Comparison of ENCODE assay signal across 22 cellular contexts in genomic region chr5:165143727-165144210, GRCh38.
A peak's percentile ranks its signal among the peaks of the same experiment; 100 is the strongest.
DNase-seq lines count a peak whose midpoint lies in the region; FAIRE-seq and TF ChIP-seq lines count a peak whose summit lies in the region.
"Had no signal": no experiment of that assay in that cellular context is flagged by ENCODE, and none has a peak within 500 bp of the region (broad histone marks: within the 10 kb centered on the region; RNA-seq: fewer than 3 reads in every experiment).

No MANE protein-coding gene starts in this region.

- H4K20me1 ChIP-seq in H9 (ENCODE audit: control insufficient read depth, insufficient read depth, insufficient read length), result no peaks in the 10 kb centered on the region
- no peaks in the 10 kb centered on the region for H4K20me1 ChIP-seq in H1 (replicated peaks in 1 of 2; ENCODE audit: control insufficient read depth in 1 of 2, insufficient read depth in 2 of 2, low read length in 2 of 2)

- POLR2A ChIA-PET in H1 (lab: Charles Lee; ENCODE audit: partially characterized antibody), result no interaction called here

- DNase-seq in H9, result no peak
- peak; percentile 70 for DNase-seq in OCI-M2 (lab: John Stamatoyannopoulos, UW; ENCODE audit: unreplicated experiment)
- no peak for DNase-seq in H1 (ENCODE audit: low read depth in 1 of 2, low spot score in 2 of 2)
- DNase-seq in NCI-H69 (lab: John Stamatoyannopoulos, UW), result no peak
- DNase-seq in activated CD4-positive, alpha-beta T cell treated with anti-CD3 and anti-CD28 coated beads, Interleukin-2, amount 50 U/mL, for 48 hours, result no peak
- DNase-seq in suprapubic skin (ENCODE audit: low spot score in 2 of 2), result no peak
- no peak for DNase-seq in medulla oblongata (ENCODE audit: extremely low spot score)
- DNase-seq: activated CD4-positive, alpha-beta T cell treated with anti-CD3 and anti-CD28 coated beads, Interleukin-2, amount 50 U/mL, for 4 hours; activated gamma-delta T cell; CD4-positive, alpha-beta memory T cell; DMS79; HFFc6; left lung; NCI-H1105; NCI-H2107; pancreas; PC-9; stimulated activated naive CD4-positive, alpha-beta T cell; tibial artery had no signal

- H3K27me3 ChIP-seq in H9 (ENCODE audit: insufficient read depth, low read length) (no peaks in the 10 kb centered on the region), H1 (replicated peaks in 1 of 4; ENCODE audit: control insufficient read depth in 3 of 4, extremely low read depth in 1 of 4, insufficient read depth in 3 of 4, low read length in 3 of 4) (no peaks in the 10 kb centered on the region), suprapubic skin (no peaks in the 10 kb centered on the region)
- H3K27me3 ChIP-seq: left lung, pancreas, tibial artery had no signal

- no peak overlapping the region for H3K4me3 Mint-ChIP-seq in H9
- peak overlapping the region in 1 of 3 experiments; percentile 1 for H3K4me3 Mint-ChIP-seq in nephron
- H3K4me3 Mint-ChIP-seq: CD4-positive, alpha-beta memory T cell; HFFc6 had no signal

- H4K5ac ChIP-seq in H9 (ENCODE audit: insufficient read length, low read depth, low read length) (no peak overlapping the region), H1 (ENCODE audit: insufficient read length, low read depth, low read length) (no peak overlapping the region)

- H2AK5ac ChIP-seq in H9 (ENCODE audit: insufficient read length, low read length), result no peak overlapping the region
- H2AK5ac ChIP-seq in H1 (ENCODE audit: low read depth, low read length), result no peak overlapping the region

- H3K14ac ChIP-seq in H9 (ENCODE audit: insufficient read depth, low read length) (peak overlapping the region; percentile 68; the same call in 1 of the 2 replicates), H1 (ENCODE audit: insufficient read length) (no peak overlapping the region)

- H3K23ac ChIP-seq in H9 (ENCODE audit: insufficient read length, low read depth, low read length), result no peak overlapping the region
- no peak overlapping the region for H3K23ac ChIP-seq in H1 (ENCODE audit: insufficient read length)

- H3K79me1 ChIP-seq in H9 (ENCODE audit: insufficient read depth, low read depth, low read length, poor library complexity, severe bottlenecking), result no peaks in the 10 kb centered on the region
- H3K79me1 ChIP-seq in H1 (ENCODE audit: low read depth, low read length), result no peaks in the 10 kb centered on the region

- no peaks in the 10 kb centered on the region for H3K27me3 Mint-ChIP-seq in H9 (ENCODE audit: low read depth)
- no peaks in the 10 kb centered on the region for H3K27me3 Mint-ChIP-seq in nephron (ENCODE audit: low read depth)
- H3K27me3 Mint-ChIP-seq: CD4-positive, alpha-beta memory T cell had no signal

- H3K27ac ChIP-seq in H9 (ENCODE audit: insufficient read length, low read depth, low read length) (no peak overlapping the region), H1 (ENCODE audit: low read depth, low read length) (no peak overlapping the region), suprapubic skin (no peak overlapping the region)
- H3K27ac ChIP-seq: left lung, pancreas, PC-9, tibial artery, VCaP had no signal

- H2BK15ac ChIP-seq in H9 (ENCODE audit: low read depth, low read length) (no peak overlapping the region; the same call in 1 of the 2 replicates), H1 (ENCODE audit: low read length) (no peak overlapping the region)

- H3K79me2 ChIP-seq in H9 (ENCODE audit: insufficient read depth, low read length), result no peaks in the 10 kb centered on the region
- H3K79me2 ChIP-seq in H1 (ENCODE audit: control insufficient read depth in 1 of 2, insufficient read depth in 2 of 2, low read length in 2 of 2), result no peaks in the 10 kb centered on the region

- H3K4me1 Mint-ChIP-seq in H9 (peaks cover 26 to 33% of the 10 kb centered on the region in 2 experiments), nephron (peaks cover 24% of the 10 kb centered on the region)
- H3K4me1 Mint-ChIP-seq: CD4-positive, alpha-beta memory T cell had no signal

- H3K23me2 ChIP-seq in H9 (ENCODE audit: insufficient read length, low read depth, low read length, poor library complexity, severe bottlenecking) (no peaks in the 10 kb centered on the region), H1 (ENCODE audit: low read depth, low read length) (no peaks in the 10 kb centered on the region)

- H3K4ac ChIP-seq in H9 (ENCODE audit: low read depth, low read length), result no peak overlapping the region
- H3K4ac ChIP-seq in H1 (replicated peaks; ENCODE audit: insufficient read length, low read depth, low read length), result no peak overlapping the region

- no peak overlapping the region for H3K9ac ChIP-seq in H9 (ENCODE audit: extremely low read depth, insufficient read length, low read length)
- no peak overlapping the region for H3K9ac ChIP-seq in H1 (replicated peaks in 1 of 4; ENCODE audit: extremely low read depth in 1 of 4, low read depth in 3 of 4, low read length in 3 of 4)

- H2AFZ ChIP-seq in H9 (ENCODE audit: low read length) (peak overlapping the region; percentile 68), H1 (ENCODE audit: low read length) (peak overlapping the region; percentile 88; the same call in 1 of the 2 replicates)
- H2AFZ ChIP-seq: PC-9 had no signal

- no peak for TF ChIP-seq EP300 in H1 (IDR thresholded peaks at IDR 0.05; ENCODE audit: borderline replicate concordance in 1 of 2, low read depth in 2 of 2, low read length in 2 of 2)
- TF ChIP-seq EP300 in suprapubic skin (IDR thresholded peaks at IDR 0.05), result no peak

- H3K4me1 ChIP-seq in H9 (ENCODE audit: insufficient read depth, low read length), result no peaks in the 10 kb centered on the region
- peaks cover 0 to 3% (median under 1%) of the 10 kb centered on the region in 4 experiments; a peak in 1 of 7 replicates for H3K4me1 ChIP-seq in H1 (replicated peaks in 1 of 4; ENCODE audit: control insufficient read depth in 3 of 4, insufficient read depth in 4 of 4, low read length in 3 of 4)
- no peaks in the 10 kb centered on the region for H3K4me1 ChIP-seq in suprapubic skin
- H3K4me1 ChIP-seq: left lung, pancreas, tibial artery had no signal

- H3K27ac Mint-ChIP-seq in H9 (peak overlapping the region; percentile 27 to 79 (median 43); a peak in 4 of 7 replicates), nephron (peak overlapping the region; percentile 77 to 91 (median 90))
- H3K27ac Mint-ChIP-seq: CD4-positive, alpha-beta memory T cell; HFFc6 had no signal

- CTCF ChIA-PET in H1 (lab: Charles Lee; ENCODE audit: partially characterized antibody), result no interaction called here

- WGBS in H9 (ENCODE audit: extremely low coverage, insufficient read length, low lambda C conversion rate), result no CpG with 5 or more reads among the region's 4 CpGs
- WGBS in H1 (ENCODE audit: extremely low coverage in 1 of 2, insufficient coverage in 1 of 2, insufficient read length in 1 of 2, insufficient replicate concordance in 2 of 2, low coverage in 1 of 2, low lambda C conversion rate in 2 of 2, missing lambda C conversion rate in 1 of 2), 2 experiments, result 96% methylated on average over 4 of the region's 4 CpGs; no CpG with 5 or more reads in 1 of the 2 experiments
- WGBS in suprapubic skin, result 27% methylated on average over 4 of the region's 4 CpGs

- no peaks in the 10 kb centered on the region for H3K9me3 ChIP-seq in H9 (ENCODE audit: control insufficient read depth, low read depth, low read length)
- H3K9me3 ChIP-seq in H1 (ENCODE audit: insufficient read depth in 2 of 2, low read depth in 1 of 2, low read length in 1 of 2), result no peaks in the 10 kb centered on the region
- no peaks in the 10 kb centered on the region for H3K9me3 ChIP-seq in suprapubic skin
- H3K9me3 ChIP-seq: left lung, pancreas, tibial artery had no signal

- TF ChIP-seq CTCF in H9 (conservative IDR thresholded peaks at IDR 0.05) (no peak), H1 (IDR thresholded peaks at IDR 0.05; ENCODE audit: control extremely low read depth in 1 of 3, insufficient read depth in 1 of 3, low read depth in 1 of 3, low read length in 3 of 3) (no peak), nephron (IDR thresholded peaks at IDR 0.05; ENCODE audit: unreplicated experiment in 3 of 3) (no peak), suprapubic skin (IDR thresholded peaks at IDR 0.05) (no peak)

- H2BK20ac ChIP-seq in H9 (ENCODE audit: low read depth, low read length, poor library complexity, severe bottlenecking) (no peak overlapping the region), H1 (ENCODE audit: low read length) (no peak overlapping the region)

- H2BK5ac ChIP-seq in H9 (ENCODE audit: insufficient read length, low read length), result no peak overlapping the region
- H2BK5ac ChIP-seq in H1 (ENCODE audit: low read depth, low read length), result no peak overlapping the region

- H4K91ac ChIP-seq in H9 (ENCODE audit: insufficient read length, low read depth, low read length), result no peak overlapping the region
- H4K91ac ChIP-seq in H1 (replicated peaks; ENCODE audit: insufficient read length, low read length), result no peak overlapping the region

- no peak overlapping the region for H3K18ac ChIP-seq in H9 (ENCODE audit: insufficient read length, low read depth, low read length)
- no peak overlapping the region for H3K18ac ChIP-seq in H1 (ENCODE audit: extremely low read depth, low read length)

- H3K56ac ChIP-seq in H9 (ENCODE audit: insufficient read length, low read depth, low read length), result no peak overlapping the region
- H3K56ac ChIP-seq in H1 (replicated peaks; ENCODE audit: insufficient read length, low read depth, low read length), result no peak overlapping the region

- TF ChIP-seq POLR2A in H1 (IDR thresholded peaks at IDR 0.05; ENCODE audit: control extremely low read depth in 1 of 2, low read depth in 2 of 2, low read length in 2 of 2) (no peak), suprapubic skin (IDR thresholded peaks at IDR 0.05) (no peak)

- TF ChIP-seq RAD21 in H1 (IDR thresholded peaks at IDR 0.05 in 1 of 2, conservative IDR thresholded peaks at IDR 0.05 in 1 of 2; ENCODE audit: low read depth in 2 of 2, low read length in 2 of 2), result no peak

- H2BK12ac ChIP-seq in H9 (ENCODE audit: insufficient read length, low read depth, low read length) (no peak overlapping the region), H1 (ENCODE audit: low read depth, low read length) (no peak overlapping the region)

- H3K36me3 Mint-ChIP-seq in H9 (ENCODE audit: insufficient read depth in 1 of 3, low read depth in 3 of 3), result peaks cover 0 to 7% (median 4%) of the 10 kb centered on the region in 3 experiments; a peak in 5 of 7 replicates
- no peaks in the 10 kb centered on the region for H3K36me3 Mint-ChIP-seq in nephron (ENCODE audit: low read depth)
- H3K36me3 Mint-ChIP-seq: CD4-positive, alpha-beta memory T cell had no signal

- H3K4me3 ChIP-seq in H1 (ENCODE audit: extremely low read depth in 1 of 4, insufficient read depth in 2 of 4, low read depth in 3 of 4, low read length in 4 of 4) (no peak overlapping the region), suprapubic skin (no peak overlapping the region)
- H3K4me3 ChIP-seq: K562, left lung, pancreas, PC-9, tibial artery had no signal

- FAIRE-seq in H1 (lab: Jason Lieb, UNC), result no peak
- FAIRE-seq: K562, pancreas had no signal

- H2BK120ac ChIP-seq in H9 (ENCODE audit: low read depth, low read length, poor library complexity, severe bottlenecking) (no peak overlapping the region), H1 (replicated peaks; ENCODE audit: low read depth, low read length) (no peak overlapping the region)

- H4K8ac ChIP-seq in H9 (replicated peaks; ENCODE audit: insufficient read length, low read depth, low read length), result no peak overlapping the region
- H4K8ac ChIP-seq in H1 (ENCODE audit: extremely low read depth, insufficient read depth, low read length), result no peak overlapping the region

- H3K4me2 ChIP-seq in H9 (ENCODE audit: insufficient read depth, insufficient read length, low read length), result no peak overlapping the region
- H3K4me2 ChIP-seq in H1 (ENCODE audit: insufficient read depth in 1 of 2, low read depth in 2 of 2, low read length in 2 of 2), result no peak overlapping the region
- H3K4me2 ChIP-seq: PC-9 had no signal

- H3K36me3 ChIP-seq in H1 (ENCODE audit: control insufficient read depth in 2 of 4, insufficient read depth in 4 of 4, low read length in 3 of 4) (no peaks in the 10 kb centered on the region), suprapubic skin (no peaks in the 10 kb centered on the region)
- H3K36me3 ChIP-seq: left lung, pancreas, tibial artery had no signal

- H3T11ph ChIP-seq in H9 (ENCODE audit: low read length), result no peak overlapping the region

- H3K9me3 Mint-ChIP-seq in H9 (peaks cover 0 to 5% of the 10 kb centered on the region in 2 experiments; a peak in 1 of 5 replicates), nephron (no peaks in the 10 kb centered on the region)
